ENCODE assay signal across 1 cellular context in genomic region chr1:151290709-151291303, GRCh38.
TF ChIP-seq lines count a peak whose summit lies in the region.

No MANE protein-coding gene starts in this region.

TF ChIP-seq in GM12878, 131 proteins besides CTCF, POLR2A, EP300 and RAD21:
- TF ChIP-seq POLR2AphosphoS5 (IDR thresholded peaks at IDR 0.05; ENCODE audit: low read length) (peak; percentile 69), RUNX3 (IDR thresholded peaks at IDR 0.05; ENCODE audit: low read length) (no peak), PML (IDR thresholded peaks at IDR 0.05; ENCODE audit: low read length) (peak; percentile 13; the same call in 1 of the 2 replicates)
TF ChIP-seq in GM12878: peak in this region for 2.
